1 cellular context compared by ENCODE assay signal in genomic region chr2:42163444-42164045, GRCh38.
TF ChIP-seq lines count a peak whose summit lies in the region.

No MANE protein-coding gene starts in this region.

TF ChIP-seq in GM23338, 12 proteins besides CTCF, POLR2A, EP300 and RAD21 (continued from another document):
- TF ChIP-seq ZNF462 (CRISPR knock-in tag; IDR thresholded peaks at IDR 0.05) = no peak
- TF ChIP-seq CREB1 (CRISPR knock-in tag; IDR thresholded peaks at IDR 0.05; ENCODE audit: low read depth) = no peak
- TF ChIP-seq POLR2AphosphoS5 (IDR thresholded peaks at IDR 0.05; ENCODE audit: low read depth) = no peak
- no peak for TF ChIP-seq STAT1 (IDR thresholded peaks at IDR 0.05; ENCODE audit: unreplicated experiment)
- no peak for TF ChIP-seq REST (IDR thresholded peaks at IDR 0.05; ENCODE audit: unreplicated experiment)
- TF ChIP-seq EZH2phosphoT487 (IDR thresholded peaks at IDR 0.05; ENCODE audit: unreplicated experiment) = no peak
- no peak for TF ChIP-seq ETS1 (IDR thresholded peaks at IDR 0.05)
